Comparison of ENCODE assay signal across 8 cellular contexts in the genomic region with DNA sequence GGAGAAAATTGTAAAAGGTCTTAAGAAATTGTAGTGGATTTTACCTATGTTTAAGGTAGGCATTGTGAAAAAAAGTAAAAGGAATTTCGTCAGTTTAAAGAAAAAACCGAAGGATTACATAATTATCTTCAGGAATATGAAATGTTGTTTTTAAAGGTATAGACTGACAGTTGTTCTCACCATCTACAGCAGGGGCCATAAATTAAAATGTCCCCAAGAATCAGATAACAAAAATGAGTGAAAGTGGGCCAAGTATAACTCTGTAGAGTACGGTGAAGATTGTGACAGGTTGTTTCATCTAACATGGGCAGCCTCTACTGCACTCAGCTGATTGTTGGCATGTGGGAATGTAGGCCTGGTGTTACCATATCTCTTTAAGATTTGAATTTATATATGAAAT.
"Had no signal": no experiment of that assay in that cellular context is flagged by ENCODE, and none has a peak within 500 bp of the region (broad histone marks: within the 10 kb centered on the region; RNA-seq: fewer than 3 reads in every experiment).

No MANE protein-coding gene starts in this region.

- H3K4me3 ChIP-seq: GM12878 had no signal

- DNase-seq: GDM1, GF-D8 had no signal

- ATAC-seq: GM12878 had no signal

- FAIRE-seq: G401.6, GM12878, GM12891, GM12892, GM18507, GM19239 had no signal
